Comparison of ENCODE assay signal across 8 cellular contexts in the genomic region with DNA sequence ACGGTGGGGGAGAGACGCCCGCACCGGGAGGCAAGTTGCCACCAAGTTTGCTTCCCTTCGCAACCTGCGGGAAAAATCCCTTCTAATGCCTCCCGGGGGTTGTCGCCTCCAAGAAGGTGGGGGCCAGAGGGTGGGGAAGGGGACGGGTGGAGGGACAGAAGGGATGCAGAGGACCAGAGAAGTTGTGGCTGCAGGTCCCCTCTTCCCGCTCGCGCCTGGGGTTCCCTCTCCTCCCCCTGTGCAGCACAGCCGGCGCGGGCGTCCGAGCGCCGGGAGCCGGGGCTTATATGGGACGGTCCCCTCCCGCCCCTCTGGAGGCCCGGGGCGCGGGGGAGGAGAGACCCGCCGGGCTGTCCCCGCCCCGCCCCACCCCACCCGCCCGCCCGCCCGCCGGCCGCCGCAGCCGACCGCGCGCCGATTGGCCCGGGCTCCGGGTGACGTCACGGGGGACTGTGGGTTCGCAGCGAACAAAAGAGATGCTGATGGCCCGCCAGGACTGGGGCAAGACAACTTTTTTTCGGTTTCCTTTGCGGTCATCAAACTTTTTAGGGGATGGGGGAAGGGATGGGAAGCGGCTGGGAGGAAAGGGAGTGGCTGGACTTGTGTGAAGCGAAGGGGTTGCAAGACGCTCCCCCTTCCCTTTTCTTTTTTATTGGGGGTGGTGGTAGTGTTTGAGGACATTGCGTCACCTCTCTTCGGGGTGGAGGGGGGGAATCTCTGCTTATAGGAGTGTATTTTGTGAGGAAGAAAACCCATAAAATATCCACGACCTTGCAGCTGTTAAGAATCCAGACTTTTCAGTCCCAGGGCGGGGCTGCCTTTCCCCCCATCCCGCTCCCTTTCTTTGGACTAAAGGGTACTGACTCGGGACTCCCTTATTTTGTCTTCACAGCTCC. TPM values are rescaled to one million over a fixed set of nuclear protein-coding genes. Genes with fewer than 3 reads are reported as not detected.
DNase-seq lines count a peak whose midpoint lies in the region; ATAC-seq and TF ChIP-seq lines count a peak whose summit lies in the region.

Gene FN1, minus strand, starts transcription at position 260 of the 896 bp plus-strand sequence. CDS start 266 bp downstream, outside the sequence.

- no peak within 1 kb of the TSS for H3K27ac ChIP-seq in Panc1 (ENCODE audit: low read length)
- H3K27ac ChIP-seq in foreskin keratinocyte: peak within 1 kb of the TSS; percentile 93
- no peak within 1 kb of the TSS for H3K27ac ChIP-seq in neural cell (ENCODE audit: low read length)
- H3K27ac ChIP-seq in stomach: peak within 1 kb of the TSS; percentile 54 to 90 (median 86)

- intact Hi-C loops in Panc1 (cut with micrococcal nuclease; ENCODE audit: unreplicated experiment) (no loop called here), stomach (cut with DNase I; ENCODE audit: low total_unique reads) (no loop called here)

- TF ChIP-seq RAD21 in neural cell (conservative IDR thresholded peaks at IDR 0.05): no peak

- peak within 1 kb of the TSS; percentile 67 for H2AFZ ChIP-seq in neural cell (ENCODE audit: low read depth, low read length)

- WGBS in stomach, 5 donors: 0 to 2% (median 0%) methylated on average over 29 to 59 of the region's 59 CpGs

- no peaks in the 10 kb centered on the region for H3K79me2 ChIP-seq in neural cell (replicated peaks; ENCODE audit: insufficient read depth, low read length)

- H4K20me1 ChIP-seq in neural cell (ENCODE audit: insufficient read depth): no peaks in the 10 kb centered on the region

- H3F3A ChIP-seq in neural cell (ENCODE audit: insufficient read depth, low read length, poor library complexity, severe bottlenecking): no peaks in the 10 kb centered on the region

- no peak for TF ChIP-seq CTCF in Panc1 (IDR thresholded peaks at IDR 0.05)
- no peak for TF ChIP-seq CTCF in foreskin keratinocyte (conservative IDR thresholded peaks at IDR 0.05)
- no peak for TF ChIP-seq CTCF in neural cell (IDR thresholded peaks at IDR 0.05; ENCODE audit: poor library complexity, severe bottlenecking)
- no peak for TF ChIP-seq CTCF in stomach (IDR thresholded peaks at IDR 0.05)

- peak within 1 kb of the TSS; percentile 63 for H3K9ac ChIP-seq in neural cell (ENCODE audit: low read length)

- H3K27me3 ChIP-seq in Panc1 (ENCODE audit: control insufficient read depth, insufficient read depth, low read length) (peaks cover 40% of the 10 kb centered on the region), foreskin keratinocyte (no peaks in the 10 kb centered on the region), neural cell (ENCODE audit: insufficient read depth, low read depth, low read length) (peaks cover 29% of the 10 kb centered on the region), stomach (peaks cover 0 to 27% (median 21%) of the 10 kb centered on the region in 3 donors)

- peak; percentile 95 for DNase-seq in AG08395 (ENCODE audit: low spot score)
- DNase-seq in Panc1 (ENCODE audit: low read depth, low spot score): no peak
- DNase-seq in activated naive CD4-positive, alpha-beta T cell treated with Interleukin-2 at 50 U/mL for 16 hours: peak; percentile 63
- DNase-seq in foreskin keratinocyte: peak; percentile 91 to 92
- peak; percentile 77 for DNase-seq in stomach

- peak within 1 kb of the TSS; percentile 50 to 72 for H3K4me3 ChIP-seq in Panc1 (ENCODE audit: low read depth in 2 of 2, low read length in 2 of 2)
- peak within 1 kb of the TSS; percentile 74 for H3K4me3 ChIP-seq in neural cell (ENCODE audit: low read length)
- H3K4me3 ChIP-seq in stomach: peak within 1 kb of the TSS; percentile 61 to 72 (median 64)

- TF ChIP-seq EP300 in neural cell (conservative IDR thresholded peaks at IDR 0.05; ENCODE audit: poor library complexity, severe bottlenecking) (no peak), stomach (IDR thresholded peaks at IDR 0.05) (no peak)

- H3K4me2 ChIP-seq in neural cell (ENCODE audit: low read length): peak within 1 kb of the TSS; percentile 63

- in situ Hi-C loops in Panc1 (cut with HindIII; ENCODE audit: low pct_unique_long_range_greater_than_20kb, low sequenced_read_pairs): no loop called here

- H3K9me3 ChIP-seq in Panc1 (ENCODE audit: control insufficient read depth, insufficient read depth, low read depth, low read length): no peaks in the 10 kb centered on the region
- H3K9me3 ChIP-seq in neural cell (ENCODE audit: low read length): no peaks in the 10 kb centered on the region
- no peaks in the 10 kb centered on the region for H3K9me3 ChIP-seq in stomach

- H3K4me1 ChIP-seq in Panc1 (ENCODE audit: control insufficient read depth, insufficient read depth, low read length) (peaks cover 3% of the 10 kb centered on the region; the same call in 1 of the 2 replicates), foreskin keratinocyte (peaks cover 44% of the 10 kb centered on the region), stomach (peaks cover 8 to 24% (median 20%) of the 10 kb centered on the region in 4 donors)

- peak; percentile 86 for ATAC-seq in GM19023 (IDR thresholded peaks at IDR 0.05; ENCODE audit: unreplicated experiment)
- peak; percentile 77 for ATAC-seq in HG03342 (IDR thresholded peaks at IDR 0.05; ENCODE audit: unreplicated experiment)
- ATAC-seq in Panc1: peak; percentile 82
- ATAC-seq in foreskin keratinocyte: peak; percentile 77

- BruUV-seq in Panc1 (replicated peaks; lab: Mats Ljungman, UMichigan): no TSS peak

- no peaks in the 10 kb centered on the region for H3K9me2 ChIP-seq in neural cell (ENCODE audit: insufficient read depth, low read length)

- POLR2A ChIA-PET in Panc1 (lab: Charles Lee): no interaction called here

- no peak for TF ChIP-seq POLR2A in stomach (IDR thresholded peaks at IDR 0.05)

- CTCF ChIA-PET in Panc1 (lab: Charles Lee): no interaction called here

- H3K36me3 ChIP-seq in Panc1 (ENCODE audit: control insufficient read depth, insufficient read depth, low read length) (no peaks in the 10 kb centered on the region; the same call in 1 of the 2 replicates), neural cell (ENCODE audit: insufficient read depth, low read length) (no peaks in the 10 kb centered on the region), stomach (no peaks in the 10 kb centered on the region)

TF ChIP-seq in neural cell, 6 proteins besides CTCF, POLR2A, EP300 and RAD21:
- TF ChIP-seq SMC3 (conservative IDR thresholded peaks at IDR 0.05; ENCODE audit: poor library complexity): no peak
- TF ChIP-seq MXI1 (conservative IDR thresholded peaks at IDR 0.05; ENCODE audit: poor library complexity, severe bottlenecking): no peak
- no peak for TF ChIP-seq REST (IDR thresholded peaks at IDR 0.05; ENCODE audit: borderline replicate concordance)
- TF ChIP-seq TAF1 (IDR thresholded peaks at IDR 0.05; ENCODE audit: low read depth): peak; percentile 34
- TF ChIP-seq EZH2 (IDR thresholded peaks at IDR 0.05; ENCODE audit: borderline replicate concordance, insufficient read depth, low read length, poor library complexity, severe bottlenecking): no peak
- TF ChIP-seq POLR2AphosphoS5 (IDR thresholded peaks at IDR 0.05): no peak

RNA-seq across cellular contexts. Expression of gene FN1, which starts in this region (rescaled TPM):
- total RNA-seq in Panc1 (2021; ENCODE audit: unreplicated experiment) (4.2 TPM), foreskin keratinocyte (2,068 and 6,230 TPM in 2 replicates), stomach (100 to 1,000 TPM; 215 to 861 (median 257) TPM)
- polyA plus RNA-seq in Panc1 (2012; ENCODE audit: insufficient read length): 2.0 TPM
- polyA plus RNA-seq in foreskin keratinocyte (1,523 and 3,810 TPM in 2 replicates), neural cell (0.93 and 5.1 TPM in 2 replicates), stomach (100 to 1,000 TPM in 1 of 3 donors, 10 to 100 TPM in 2; 42.0 to 301 (median 44.4) TPM)
- polyA minus RNA-seq in neural cell: 1.5 and 2.9 TPM in 2 replicates

Comparison
In these comparisons a context has a peak if more than half of its experiments do, and no peak if none do; other contexts are left out.
1. RNA of gene FN1 (total RNA-seq): 2,068 to 6,230 TPM in foreskin keratinocyte and 215 to 861 TPM in stomach; 4.2 TPM in Panc1 (single experiment); every median in the first group is over 10 times any median in the second.
2. H3K27ac ChIP-seq: peak in foreskin keratinocyte (single experiment) and stomach (5 of 5); none in Panc1 (single experiment) and neural cell (single experiment).
3. Peak in every context shown above with its lines, with median percentiles within 50 percentile points of each other: ATAC-seq and H3K4me3 ChIP-seq.